ENCODE assay signal across 1 cellular context in the genomic region with DNA sequence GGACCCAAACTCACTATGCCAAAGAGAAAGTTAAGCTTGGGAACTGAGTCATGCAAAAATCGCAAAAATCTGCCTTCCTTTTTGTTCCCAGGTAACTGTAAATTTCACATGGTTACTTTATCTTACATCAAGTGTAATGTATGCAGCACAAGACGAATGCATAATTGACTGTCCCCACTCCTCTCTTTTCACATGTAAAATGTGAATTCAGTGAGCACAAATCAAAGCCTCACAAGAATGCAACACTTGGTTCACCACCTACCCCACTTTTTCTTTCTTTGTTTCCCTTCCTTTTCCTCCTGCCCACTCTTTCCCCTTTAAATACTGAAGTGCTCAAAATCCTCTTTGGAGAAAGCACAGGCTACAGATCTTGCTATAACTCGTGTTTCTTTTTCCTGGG.
TF ChIP-seq lines count a peak whose summit lies in the region.

No MANE protein-coding gene starts in this region.

TF ChIP-seq in WTC11, 78 proteins besides CTCF, POLR2A, EP300 and RAD21 (continued from another document):
- TF ChIP-seq, protein P1, sequence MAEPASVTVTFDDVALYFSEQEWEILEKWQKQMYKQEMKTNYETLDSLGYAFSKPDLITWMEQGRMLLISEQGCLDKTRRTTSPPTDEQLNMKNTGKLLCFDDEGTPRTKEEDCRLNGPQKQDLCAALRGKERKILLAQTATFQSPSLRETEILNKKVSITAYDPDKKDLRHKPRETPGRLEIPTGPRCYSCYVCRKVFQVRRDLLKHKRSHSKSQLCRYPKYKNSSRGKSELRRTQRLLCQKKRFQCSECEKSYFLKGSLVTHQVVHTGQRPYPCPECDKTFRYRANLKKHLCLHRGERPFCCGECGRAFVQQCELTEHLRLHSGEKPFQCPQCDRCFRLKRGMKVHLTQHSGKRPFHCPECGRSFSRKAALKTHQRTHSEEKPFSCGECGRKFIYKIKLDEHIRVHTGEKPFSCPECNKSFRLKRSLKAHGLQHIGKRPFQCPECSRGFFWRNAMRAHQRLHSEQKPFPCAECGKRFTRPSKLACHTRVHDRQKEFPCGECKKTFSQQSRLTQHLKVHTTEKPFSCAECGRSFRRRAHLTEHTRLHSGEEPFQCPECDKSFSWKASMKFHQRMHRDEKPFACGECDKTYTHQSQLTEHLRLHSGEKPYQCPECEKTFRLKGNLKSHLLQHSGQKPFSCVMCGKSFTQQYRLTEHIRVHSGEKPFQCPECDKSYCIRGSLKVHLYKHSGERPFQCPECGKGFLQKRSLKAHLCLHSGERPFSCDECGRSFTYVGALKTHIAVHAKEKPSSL (CRISPR knock-in tag; conservative IDR thresholded peaks at IDR 0.05), result no peak
- TF ChIP-seq TEAD4 (CRISPR knock-in tag; IDR thresholded peaks at IDR 0.05), result no peak
- TF ChIP-seq, protein P2, sequence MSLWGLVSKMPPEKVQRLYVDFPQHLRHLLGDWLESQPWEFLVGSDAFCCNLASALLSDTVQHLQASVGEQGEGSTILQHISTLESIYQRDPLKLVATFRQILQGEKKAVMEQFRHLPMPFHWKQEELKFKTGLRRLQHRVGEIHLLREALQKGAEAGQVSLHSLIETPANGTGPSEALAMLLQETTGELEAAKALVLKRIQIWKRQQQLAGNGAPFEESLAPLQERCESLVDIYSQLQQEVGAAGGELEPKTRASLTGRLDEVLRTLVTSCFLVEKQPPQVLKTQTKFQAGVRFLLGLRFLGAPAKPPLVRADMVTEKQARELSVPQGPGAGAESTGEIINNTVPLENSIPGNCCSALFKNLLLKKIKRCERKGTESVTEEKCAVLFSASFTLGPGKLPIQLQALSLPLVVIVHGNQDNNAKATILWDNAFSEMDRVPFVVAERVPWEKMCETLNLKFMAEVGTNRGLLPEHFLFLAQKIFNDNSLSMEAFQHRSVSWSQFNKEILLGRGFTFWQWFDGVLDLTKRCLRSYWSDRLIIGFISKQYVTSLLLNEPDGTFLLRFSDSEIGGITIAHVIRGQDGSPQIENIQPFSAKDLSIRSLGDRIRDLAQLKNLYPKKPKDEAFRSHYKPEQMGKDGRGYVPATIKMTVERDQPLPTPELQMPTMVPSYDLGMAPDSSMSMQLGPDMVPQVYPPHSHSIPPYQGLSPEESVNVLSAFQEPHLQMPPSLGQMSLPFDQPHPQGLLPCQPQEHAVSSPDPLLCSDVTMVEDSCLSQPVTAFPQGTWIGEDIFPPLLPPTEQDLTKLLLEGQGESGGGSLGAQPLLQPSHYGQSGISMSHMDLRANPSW (CRISPR knock-in tag; conservative IDR thresholded peaks at IDR 0.05; ENCODE audit: low read depth), result no peak
- TF ChIP-seq ETV6 (CRISPR knock-in tag; IDR thresholded peaks at IDR 0.05), result no peak
- TF ChIP-seq, protein P3, sequence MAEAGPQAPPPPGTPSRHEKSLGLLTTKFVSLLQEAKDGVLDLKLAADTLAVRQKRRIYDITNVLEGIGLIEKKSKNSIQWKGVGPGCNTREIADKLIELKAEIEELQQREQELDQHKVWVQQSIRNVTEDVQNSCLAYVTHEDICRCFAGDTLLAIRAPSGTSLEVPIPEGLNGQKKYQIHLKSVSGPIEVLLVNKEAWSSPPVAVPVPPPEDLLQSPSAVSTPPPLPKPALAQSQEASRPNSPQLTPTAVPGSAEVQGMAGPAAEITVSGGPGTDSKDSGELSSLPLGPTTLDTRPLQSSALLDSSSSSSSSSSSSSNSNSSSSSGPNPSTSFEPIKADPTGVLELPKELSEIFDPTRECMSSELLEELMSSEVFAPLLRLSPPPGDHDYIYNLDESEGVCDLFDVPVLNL (CRISPR knock-in tag; IDR thresholded peaks at IDR 0.05; ENCODE audit: borderline replicate concordance, low read depth), result no peak
- no peak for TF ChIP-seq GRHL2 (CRISPR knock-in tag; IDR thresholded peaks at IDR 0.05; ENCODE audit: insufficient replicate concordance, severe bottlenecking)
- TF ChIP-seq MXD4 (CRISPR knock-in tag; IDR thresholded peaks at IDR 0.05; ENCODE audit: borderline replicate concordance), result no peak
